Comparison of ENCODE assay signal across 29 cellular contexts in genomic region chr1:3921786-3922185, GRCh38. TPM values are rescaled to one million over a fixed set of nuclear protein-coding genes. Genes with fewer than 3 reads are reported as not detected.
A peak's percentile ranks its signal among the peaks of the same experiment; 100 is the strongest.
DNase-seq lines count a peak whose midpoint lies in the region; ATAC-seq, FAIRE-seq and TF ChIP-seq lines count a peak whose summit lies in the region.
"Had no signal": no experiment of that assay in that cellular context is flagged by ENCODE, and none has a peak within 500 bp of the region (broad histone marks: within the 10 kb centered on the region; RNA-seq: fewer than 3 reads in every experiment).

No MANE protein-coding gene starts in this region.

- no peak overlapping the region for H3K4me3 Mint-ChIP-seq in MCF 10A (ENCODE audit: unreplicated experiment)
- no peak overlapping the region for H3K4me3 Mint-ChIP-seq in activated naive CD8-positive, alpha-beta T cell treated with anti-CD3 and anti-CD28 coated beads for 36 hours
- H3K4me3 Mint-ChIP-seq: brain; mesothelial cell of epicardium; naive thymus-derived CD4-positive, alpha-beta T cell; T-helper 2 cell treated with Interferon-gamma antibody and Interleukin-4, amounts not matched to agents 5 μg/mL and 100 μg/mL, for 36 hours had no signal

- no peak for TF ChIP-seq POLR2A in upper lobe of left lung (IDR thresholded peaks at IDR 0.05)

- no peaks in the 10 kb centered on the region for H3K79me2 ChIP-seq in OCI-LY3 (ENCODE audit: low read length)

- no peaks in the 10 kb centered on the region for H3K4me1 ChIP-seq in right cardiac atrium (ENCODE audit: control insufficient read depth, insufficient read depth, low read length)
- H3K4me1 ChIP-seq in OCI-LY3 (ENCODE audit: low read length), result peaks cover 14% of the 10 kb centered on the region
- no peaks in the 10 kb centered on the region for H3K4me1 ChIP-seq in upper lobe of left lung
- H3K4me1 ChIP-seq: adrenal gland, BE2C, uterus had no signal

- POLR2A ChIA-PET in MCF 10A (lab: Yijun Ruan, JAX), result interaction anchor here (0.6 kb wide), 1 partner anchor 355 kb away, joined by 3 read pairs; no protein-coding TSS in a partner anchor

- intact Hi-C loops in Right ventricle myocardium superior (cut with DNase I), result no loop called here
- intact Hi-C loops in right cardiac atrium (cut with DNase I), result no loop called here
- intact Hi-C loops in MCF 10A (cut with micrococcal nuclease), result no loop called here

- no peak for FAIRE-seq in bronchial epithelial cell (lab: Jason Lieb, UNC)
- FAIRE-seq: GM12892 had no signal

- TF ChIP-seq CTCF in OCI-LY3 (IDR thresholded peaks at IDR 0.05; ENCODE audit: low read depth, low read length) (no peak), bronchial epithelial cell (IDR thresholded peaks at IDR 0.05; ENCODE audit: insufficient read depth, low read length, severe bottlenecking) (no peak), upper lobe of left lung (IDR thresholded peaks at IDR 0.05) (no peak), MCF 10A (IDR thresholded peaks at IDR 0.05; ENCODE audit: unreplicated experiment) (no peak)

- TF ChIP-seq EP300 in upper lobe of left lung (IDR thresholded peaks at IDR 0.05), result no peak

- H3K27me3 ChIP-seq in right cardiac atrium (ENCODE audit: control insufficient read depth, insufficient read depth) (no peaks in the 10 kb centered on the region), OCI-LY3 (ENCODE audit: low read depth, low read length) (no peaks in the 10 kb centered on the region), bronchial epithelial cell (ENCODE audit: control insufficient read depth, insufficient read depth, low read length) (no peaks in the 10 kb centered on the region), upper lobe of left lung (no peaks in the 10 kb centered on the region)
- H3K27me3 ChIP-seq: adrenal gland, BE2C, uterus had no signal

- ATAC-seq in Right ventricle myocardium superior (ENCODE audit: poor library complexity) (no peak), right cardiac atrium (no peak), upper lobe of left lung (ENCODE audit: low FRiP score in 2 of 2) (no peak)

- H3K4me1 Mint-ChIP-seq in MCF 10A (ENCODE audit: insufficient read depth, unreplicated experiment), result no peaks in the 10 kb centered on the region
- peaks cover 7% of the 10 kb centered on the region for H3K4me1 Mint-ChIP-seq in activated naive CD8-positive, alpha-beta T cell treated with anti-CD3 and anti-CD28 coated beads for 36 hours

- H3K36me3 ChIP-seq in OCI-LY3 (replicated peaks; ENCODE audit: low read depth, low read length) (no peaks in the 10 kb centered on the region), bronchial epithelial cell (ENCODE audit: control insufficient read depth, insufficient read depth, low read length) (no peaks in the 10 kb centered on the region), upper lobe of left lung (no peaks in the 10 kb centered on the region)
- H3K36me3 ChIP-seq: adrenal gland, BE2C, uterus had no signal

- no peak overlapping the region for H3K27ac Mint-ChIP-seq in MCF 10A (ENCODE audit: low read depth, unreplicated experiment)
- H3K27ac Mint-ChIP-seq in activated naive CD8-positive, alpha-beta T cell treated with anti-CD3 and anti-CD28 coated beads for 36 hours, result no peak overlapping the region
- H3K27ac Mint-ChIP-seq: brain; IgD-negative memory B cell; mesothelial cell of epicardium; naive thymus-derived CD4-positive, alpha-beta T cell; T-helper 2 cell treated with Interferon-gamma antibody and Interleukin-4, amounts not matched to agents 5 μg/mL and 100 μg/mL, for 36 hours had no signal

- H3K9me3 Mint-ChIP-seq in MCF 10A (ENCODE audit: unreplicated experiment), result no peaks in the 10 kb centered on the region
- no peaks in the 10 kb centered on the region for H3K9me3 Mint-ChIP-seq in activated naive CD8-positive, alpha-beta T cell treated with anti-CD3 and anti-CD28 coated beads for 36 hours
- H3K9me3 Mint-ChIP-seq: mesothelial cell of epicardium; T-helper 2 cell treated with Interferon-gamma antibody and Interleukin-4, amounts not matched to agents 5 μg/mL and 100 μg/mL, for 36 hours had no signal

- 68% methylated on average over 9 of the region's 9 CpGs for WGBS in right cardiac atrium
- 46 to 61% methylated on average over 9 of the region's 9 CpGs for WGBS in upper lobe of left lung, 2 donors

- no peak overlapping the region for H3K27ac ChIP-seq in right cardiac atrium (ENCODE audit: low read length)
- H3K27ac ChIP-seq in OCI-LY3 (ENCODE audit: low read length), result no peak overlapping the region
- H3K27ac ChIP-seq in upper lobe of left lung, result no peak overlapping the region
- H3K27ac ChIP-seq: adrenal gland, uterus had no signal

- H3K9ac ChIP-seq in OCI-LY3 (ENCODE audit: low read length), result no peak overlapping the region

- CTCF ChIA-PET in MCF 10A (lab: Yijun Ruan, JAX), result interaction anchor here (0.5 to 1.2 kb wide), 2 partner anchors 10 to 205 kb away, joined by 4 read pairs; no protein-coding TSS in a partner anchor

- peaks cover 40% of the 10 kb centered on the region for H3K27me3 Mint-ChIP-seq in MCF 10A (ENCODE audit: insufficient read depth, unreplicated experiment)
- H3K27me3 Mint-ChIP-seq in activated naive CD8-positive, alpha-beta T cell treated with anti-CD3 and anti-CD28 coated beads for 36 hours, result no peaks in the 10 kb centered on the region

- H2AFZ ChIP-seq in OCI-LY3 (ENCODE audit: low read depth, low read length), result no peak overlapping the region

- peak; percentile 0 for DNase-seq in Right ventricle myocardium superior
- no peak for DNase-seq in right cardiac atrium
- no peak for DNase-seq in bronchial epithelial cell (ENCODE audit: low read depth)
- DNase-seq in upper lobe of left lung, result no peak
- no peak for DNase-seq in MCF 10A (ENCODE audit: unreplicated experiment)
- no peak for DNase-seq in activated naive CD8-positive, alpha-beta T cell treated with anti-CD3 and anti-CD28 coated beads for 36 hours
- DNase-seq in iPS-NIHi7 (ENCODE audit: extremely low spot score), result no peak
- DNase-seq: activated CD4-positive, alpha-beta T cell treated with anti-CD3 and anti-CD28 coated beads, Interleukin-2, amount 50 U/mL, for 4 hours; activated CD4-positive, CD25-positive, alpha-beta regulatory T cell; activated gamma-delta T cell treated with Interleukin-2 at 50 U/mL for 16 hours; adrenal gland; BE2C; DND-41; effector CD4-positive, alpha-beta T cell; erythroblast; naive thymus-derived CD4-positive, alpha-beta T cell; NCI-H146; NCI-H526; occipital lobe; stimulated activated CD4-positive, alpha-beta T cell treated with anti-CD3 and anti-CD28 coated beads, Interleukin-2, amount 100 ng/mL, for 48 hours; stimulated activated naive CD4-positive, alpha-beta T cell; uterus had no signal

- no peaks in the 10 kb centered on the region for H3K9me3 ChIP-seq in right cardiac atrium (ENCODE audit: control insufficient read depth, low read length)
- H3K9me3 ChIP-seq in OCI-LY3 (ENCODE audit: insufficient read depth, low read length), result no peaks in the 10 kb centered on the region
- H3K9me3 ChIP-seq in upper lobe of left lung, result no peaks in the 10 kb centered on the region
- H3K9me3 ChIP-seq: adrenal gland, BE2C, uterus had no signal

- BruUV-seq in MCF 10A (replicated peaks; lab: Mats Ljungman, UMichigan), result no TSS peak

- no peaks in the 10 kb centered on the region for H4K20me1 ChIP-seq in OCI-LY3 (ENCODE audit: insufficient read depth, low read length)

- H3K4me2 ChIP-seq in OCI-LY3 (ENCODE audit: low read length), result 0 out of 2 replicates have a peak overlapping the region, but pooled peaks have one; percentile 34
- H3K4me2 ChIP-seq: smooth muscle cell had no signal

- no peak overlapping the region for H3K4me3 ChIP-seq in right cardiac atrium (ENCODE audit: low read length)
- H3K4me3 ChIP-seq in OCI-LY3 (ENCODE audit: low read length), result no peak overlapping the region
- H3K4me3 ChIP-seq in bronchial epithelial cell (ENCODE audit: low read depth, low read length), result peak overlapping the region; percentile 19
- H3K4me3 ChIP-seq in upper lobe of left lung, result peak overlapping the region in 3 of 4 donors; percentile 2 to 35 (median 30)
- H3K4me3 ChIP-seq: adrenal gland, smooth muscle cell, uterus had no signal

- H3K36me3 Mint-ChIP-seq in MCF 10A (ENCODE audit: insufficient read depth, unreplicated experiment), result no peaks in the 10 kb centered on the region
- H3K36me3 Mint-ChIP-seq in activated naive CD8-positive, alpha-beta T cell treated with anti-CD3 and anti-CD28 coated beads for 36 hours, result no peaks in the 10 kb centered on the region
- H3K36me3 Mint-ChIP-seq: brain; mesothelial cell of epicardium; naive thymus-derived CD4-positive, alpha-beta T cell had no signal

RNA-seq across cellular contexts. Expression of gene C1orf174, which starts 21.7 kb away (rescaled TPM):
- 12.6 TPM for total RNA-seq in Right ventricle myocardium superior
- total RNA-seq in right cardiac atrium, result 10 to 100 TPM; 11.3 to 15.1 (median 13.2) TPM
- polyA plus RNA-seq in right cardiac atrium, result 11.6 TPM
- total RNA-seq in bronchial epithelial cell, result 36.5 and 45.3 TPM in 2 replicates
- total RNA-seq in upper lobe of left lung, result 10 to 100 TPM; 15.9 to 35.6 (median 20.6) TPM
- total RNA-seq in MCF 10A (2022), result 22.4 and 24.4 TPM in 2 replicates
- total RNA-seq in activated naive CD8-positive, alpha-beta T cell treated with anti-CD3 and anti-CD28 coated beads for 36 hours, result 10 to 100 TPM; 51.0 to 53.1 TPM

Comparison
In these comparisons a context has a peak if more than half of its experiments do, and no peak if none do; other contexts are left out.
1. H3K4me3 ChIP-seq: peak in bronchial epithelial cell (single experiment) and upper lobe of left lung (3 of 4); none in right cardiac atrium (single experiment) and OCI-LY3 (single experiment).